In the genomic region with DNA sequence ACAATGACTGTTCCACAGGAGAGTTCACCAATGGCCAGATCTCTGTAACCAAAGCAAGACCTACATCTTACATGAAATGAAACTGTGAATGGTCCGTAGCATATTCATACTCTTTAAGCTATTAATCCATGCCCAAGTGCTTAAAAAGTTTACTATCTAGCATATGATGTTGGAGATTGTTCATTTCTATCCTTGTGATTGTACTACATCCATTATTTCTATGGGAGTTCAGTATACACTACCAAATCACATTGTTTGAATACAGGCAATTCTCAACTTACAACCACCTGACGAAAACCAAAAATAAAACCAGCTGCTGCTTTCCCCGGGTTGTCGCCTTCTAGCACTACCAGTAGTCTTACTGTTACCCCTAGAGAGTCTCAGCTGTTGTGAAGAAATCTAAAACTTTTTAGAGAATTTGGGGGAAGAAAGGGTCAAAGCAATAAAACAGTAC, we compare ENCODE assay signal across 11 cellular contexts. TPM values are rescaled to one million over a fixed set of nuclear protein-coding genes. Genes with fewer than 3 reads are reported as not detected.
DNase-seq lines count a peak whose midpoint lies in the region; ATAC-seq, FAIRE-seq and TF ChIP-seq lines count a peak whose summit lies in the region.
"Had no signal": no experiment of that assay in that cellular context is flagged by ENCODE, and none has a peak within 500 bp of the region (broad histone marks: within the 10 kb centered on the region; RNA-seq: fewer than 3 reads in every experiment).

No MANE protein-coding gene starts in this region.

- DNase-seq in H54 (ENCODE audit: insufficient read length, low spot score), result no peak
- no peak for DNase-seq in Karpas-422
- DNase-seq in natural killer cell treated with Interleukin-12 subunit alpha and Interleukin-12 subunit beta and Interleukin-15 and Interleukin-18, amount 100 ng/mL, for 72 hours (ENCODE audit: low spot score), result no peak
- DNase-seq in CD14-positive monocyte (ENCODE audit: low spot score), result no peak
- no peak for DNase-seq in posterior cingulate gyrus
- DNase-seq in posterior vena cava (ENCODE audit: low spot score), result no peak
- DNase-seq in progenitor cell of endocrine pancreas (ENCODE audit: low spot score, unreplicated experiment), result no peak
- DNase-seq: activated gamma-delta T cell, foreskin melanocyte had no signal

- peak overlapping the region; percentile 88 for H3K4me3 Mint-ChIP-seq in natural killer cell treated with Interleukin-12 subunit alpha and Interleukin-12 subunit beta and Interleukin-15 and Interleukin-18, amount 100 ng/mL, for 72 hours
- H3K4me3 Mint-ChIP-seq in CD14-positive monocyte (no peak overlapping the region), progenitor cell of endocrine pancreas (ENCODE audit: low read depth) (no peak overlapping the region)

- H3K36me3 ChIP-seq in Karpas-422 (ENCODE audit: insufficient read depth, low read length), result no peaks in the 10 kb centered on the region

- intact Hi-C loops in CD14-positive monocyte (cut with micrococcal nuclease) (no loop called here), posterior cingulate gyrus (cut with DNase I) (no loop called here), posterior vena cava (cut with DNase I) (no loop called here)

- H3K9ac ChIP-seq in Karpas-422 (ENCODE audit: low read length), result no peak overlapping the region

- H3K27me3 ChIP-seq in Karpas-422 (ENCODE audit: low read length), result no peaks in the 10 kb centered on the region

- H3K27ac ChIP-seq in Karpas-422 (ENCODE audit: low read length), result no peak overlapping the region

- peak; percentile 53 for FAIRE-seq in H54 (lab: Jason Lieb, UNC)
- FAIRE-seq: H1 had no signal

- H3K79me2 ChIP-seq in Karpas-422 (ENCODE audit: low read length), result no peaks in the 10 kb centered on the region

- H3K9me3 Mint-ChIP-seq in natural killer cell treated with Interleukin-12 subunit alpha and Interleukin-12 subunit beta and Interleukin-15 and Interleukin-18, amount 100 ng/mL, for 72 hours, result peaks cover 4% of the 10 kb centered on the region
- H3K9me3 Mint-ChIP-seq in CD14-positive monocyte (peaks cover 0 to 1% (median 0%) of the 10 kb centered on the region in 7 donors), progenitor cell of endocrine pancreas (ENCODE audit: low read depth) (no peaks in the 10 kb centered on the region)

- H3K4me1 ChIP-seq in Karpas-422 (ENCODE audit: low read length), result peaks cover 9% of the 10 kb centered on the region; the same call in 1 of the 2 replicates

- no peaks in the 10 kb centered on the region for H4K20me1 ChIP-seq in Karpas-422 (ENCODE audit: insufficient read depth, low read depth, low read length)

- no peak for TF ChIP-seq POLR2A in H54 (IDR thresholded peaks at IDR 0.05; ENCODE audit: low read depth, low read length)

- peak overlapping the region; percentile 18 for H3K4me2 ChIP-seq in Karpas-422 (ENCODE audit: low read depth, low read length, poor library complexity, severe bottlenecking)

- peaks cover 10% of the 10 kb centered on the region for H3K36me3 Mint-ChIP-seq in natural killer cell treated with Interleukin-12 subunit alpha and Interleukin-12 subunit beta and Interleukin-15 and Interleukin-18, amount 100 ng/mL, for 72 hours
- no peaks in the 10 kb centered on the region for H3K36me3 Mint-ChIP-seq in CD14-positive monocyte
- no peaks in the 10 kb centered on the region for H3K36me3 Mint-ChIP-seq in progenitor cell of endocrine pancreas (ENCODE audit: insufficient read depth)

- peak; percentile 65 for ATAC-seq in GM18909 (IDR thresholded peaks at IDR 0.05; ENCODE audit: poor library complexity, unreplicated experiment)
- ATAC-seq in natural killer cell treated with Interleukin-12 subunit alpha and Interleukin-12 subunit beta and Interleukin-15 and Interleukin-18, amount 100 ng/mL, for 72 hours, result peak; percentile 53

- H3K4me3 ChIP-seq in Karpas-422 (ENCODE audit: low read length), result no peak overlapping the region

- H3K9me3 ChIP-seq in Karpas-422 (ENCODE audit: low read length), result no peaks in the 10 kb centered on the region

- peaks cover 54 to 64% of the 10 kb centered on the region in 2 donors for H3K4me1 Mint-ChIP-seq in natural killer cell treated with Interleukin-12 subunit alpha and Interleukin-12 subunit beta and Interleukin-15 and Interleukin-18, amount 100 ng/mL, for 72 hours (ENCODE audit: low read depth in 2 of 2)
- H3K4me1 Mint-ChIP-seq in CD14-positive monocyte, result peaks cover 18% of the 10 kb centered on the region
- peaks cover 18% of the 10 kb centered on the region for H3K4me1 Mint-ChIP-seq in progenitor cell of endocrine pancreas (ENCODE audit: low read depth)

- TF ChIP-seq CTCF in CD14-positive monocyte (IDR thresholded peaks at IDR 0.05) (no peak), progenitor cell of endocrine pancreas (IDR thresholded peaks at IDR 0.05; ENCODE audit: unreplicated experiment) (no peak)

- H3K9me2 ChIP-seq in Karpas-422 (replicated peaks; ENCODE audit: insufficient read depth, low read length), result no peaks in the 10 kb centered on the region

- peak overlapping the region; percentile 76 to 89 for H3K27ac Mint-ChIP-seq in natural killer cell treated with Interleukin-12 subunit alpha and Interleukin-12 subunit beta and Interleukin-15 and Interleukin-18, amount 100 ng/mL, for 72 hours
- H3K27ac Mint-ChIP-seq in CD14-positive monocyte (no peak overlapping the region), progenitor cell of endocrine pancreas (no peak overlapping the region)

- no peak overlapping the region for H2AFZ ChIP-seq in Karpas-422 (ENCODE audit: low read length)

- H3K27me3 Mint-ChIP-seq in natural killer cell treated with Interleukin-12 subunit alpha and Interleukin-12 subunit beta and Interleukin-15 and Interleukin-18, amount 100 ng/mL, for 72 hours, result no peaks in the 10 kb centered on the region
- H3K27me3 Mint-ChIP-seq in CD14-positive monocyte (ENCODE audit: low read depth in 3 of 3), result peaks cover 0 to 3% (median 0%) of the 10 kb centered on the region in 3 donors
- H3K27me3 Mint-ChIP-seq in progenitor cell of endocrine pancreas, result no peaks in the 10 kb centered on the region

RNA-seq across cellular contexts. Expression of a gene that starts 37.9 kb away (rescaled TPM):
- total RNA-seq in Karpas-422 (2014; rRNA removed; shearing (Covaris generic); ENCODE audit: low replicate concordance), result 1.3 and 3.0 TPM in 2 replicates
- 10 to 100 TPM; 45.7 to 58.1 TPM for total RNA-seq in natural killer cell treated with Interleukin-12 subunit alpha and Interleukin-12 subunit beta and Interleukin-15 and Interleukin-18, amount 100 ng/mL, for 72 hours
- polyA plus RNA-seq in CD14-positive monocyte, result under 1 TPM; 0.16 to 0.64 TPM
- 10 to 100 TPM; 28.4 to 30.8 TPM for total RNA-seq in posterior vena cava
- total RNA-seq in progenitor cell of endocrine pancreas, result 9.7 and 11.8 TPM in 2 replicates

Comparison
In these comparisons a context has a peak if more than half of its experiments do, and no peak if none do; other contexts are left out.
1. H3K27ac Mint-ChIP-seq: peak in natural killer cell treated with Interleukin-12 subunit alpha and Interleukin-12 subunit beta and Interleukin-15 and Interleukin-18, amount 100 ng/mL, for 72 hours (2 of 2); none in CD14-positive monocyte (0 of 7) and progenitor cell of endocrine pancreas (single experiment).